In genomic region chr12:131687346-131688125, GRCh38 we compare ENCODE assay signal across 15 cellular contexts.
"Had no signal": no experiment of that assay in that cellular context is flagged by ENCODE, and none has a peak within 500 bp of the region (broad histone marks: within the 10 kb centered on the region; RNA-seq: fewer than 3 reads in every experiment).

No MANE protein-coding gene starts in this region.

- H3K9me3 ChIP-seq: right lobe of liver, transverse colon, uterus had no signal

- H3K36me3 ChIP-seq: right lobe of liver, transverse colon, uterus had no signal

- H3K27me3 ChIP-seq: foreskin keratinocyte, right lobe of liver, transverse colon, uterus had no signal

- H3K27ac ChIP-seq: coronary artery, foreskin keratinocyte, right lobe of liver, skin epidermis, transverse colon, uterus, VCaP had no signal

- DNase-seq: activated CD4-positive, alpha-beta memory T cell treated with anti-CD3 and anti-CD28 coated beads, Interleukin-2, amount 10 ng/mL, durations not matched to agents 7 days and 5 days; activated CD4-positive, alpha-beta T cell treated with anti-CD3 and anti-CD28 coated beads, Interleukin-2, amount 10 ng/mL, durations not matched to agents 24 days and 14 days; activated naive CD4-positive, alpha-beta T cell treated with Interleukin-2 at 50 U/mL for 16 hours; activated T-cell treated with anti-CD3 and anti-CD28 coated beads, Interleukin-2, amount 50 U/mL, for 24 hours; amygdala; cerebellar nuclear complex; erythroblast; foreskin keratinocyte; right lobe of liver; stimulated activated CD4-positive, alpha-beta T cell treated with anti-CD3 and anti-CD28 coated beads, Interleukin-1b, Interleukin-23, amount 100 ng/mL, for 48 hours; transverse colon; uterus had no signal

- H3K4me3 ChIP-seq: coronary artery, right lobe of liver, skin epidermis, transverse colon, uterus had no signal

- H3K4me1 ChIP-seq: foreskin keratinocyte, right lobe of liver, transverse colon, uterus had no signal
